ENCODE assay signal across 8 cellular contexts in the genomic region with DNA sequence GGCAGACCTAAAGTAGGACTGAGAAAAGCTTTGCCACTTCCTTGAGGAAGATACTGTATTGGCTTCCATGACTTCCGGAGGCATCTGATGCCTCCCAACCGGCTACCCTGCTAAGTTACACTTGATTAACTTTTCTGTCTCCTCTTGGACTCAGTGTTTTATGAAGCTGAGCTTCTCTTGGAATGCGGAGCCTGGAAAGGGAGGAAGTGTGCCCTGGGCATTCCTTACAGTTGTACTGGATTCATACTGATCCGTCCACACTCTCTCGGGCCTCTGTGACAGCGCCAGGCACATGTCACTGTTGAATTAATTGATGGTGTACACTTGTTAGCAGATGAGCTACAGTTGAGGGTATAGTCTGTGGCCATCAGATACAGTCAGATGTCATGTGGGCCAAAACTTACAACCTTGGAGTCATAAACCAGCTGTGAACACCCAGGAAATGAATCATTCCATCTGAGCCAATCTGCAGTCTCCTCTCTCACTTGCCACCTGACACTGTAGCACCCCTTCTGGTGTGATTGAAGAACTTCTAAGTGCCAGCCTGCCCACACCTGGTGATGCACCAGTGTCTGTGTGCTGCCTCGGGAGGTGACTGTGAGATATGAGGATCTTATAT.
DNase-seq lines count a peak whose midpoint lies in the region; ATAC-seq and TF ChIP-seq lines count a peak whose summit lies in the region.

No MANE protein-coding gene starts in this region.

- CTCF ChIA-PET in activated CD8-positive, alpha-beta T cell treated with anti-CD3 and anti-CD28 coated beads for 36 hours (lab: Charles Lee), result interaction anchor here (0.8 to 1.7 kb wide), 3 partner anchors 8 to 324 kb away, joined by 4 to 6 read pairs (median 6); no protein-coding TSS in a partner anchor
- CTCF ChIA-PET in activated CD8-positive, alpha-beta T cell treated with anti-CD3 and anti-CD28 coated beads, Interleukin-2, amount 10 ng/mL, durations not matched to agents 7 days and 5 days (lab: Charles Lee), result no interaction called here
- CTCF ChIA-PET in activated CD4-positive, alpha-beta T cell treated with anti-CD3 and anti-CD28 coated beads, Interleukin-2, amount 10 ng/mL, durations not matched to agents 7 days and 5 days (lab: Charles Lee), result no interaction called here

- peak; percentile 17 for TF ChIP-seq CTCF in activated CD8-positive, alpha-beta T cell treated with anti-CD3 and anti-CD28 coated beads for 36 hours (IDR thresholded peaks at IDR 0.05)
- peak; percentile 4 for TF ChIP-seq CTCF in choroid plexus epithelial cell (conservative IDR thresholded peaks at IDR 0.05; ENCODE audit: low read depth, low read length)

- H3K27ac Mint-ChIP-seq in activated CD8-positive, alpha-beta T cell treated with anti-CD3 and anti-CD28 coated beads for 36 hours, result no peak overlapping the region
- H3K27ac Mint-ChIP-seq in activated CD8-positive, alpha-beta T cell treated with anti-CD3 and anti-CD28 coated beads, Interleukin-2, amount 10 ng/mL, durations not matched to agents 7 days and 5 days, result no peak overlapping the region
- H3K27ac Mint-ChIP-seq in activated CD4-positive, alpha-beta T cell treated with anti-CD3 and anti-CD28 coated beads, Interleukin-2, amount 10 ng/mL, durations not matched to agents 7 days and 5 days, result no peak overlapping the region

- no peak overlapping the region for H3K4me3 Mint-ChIP-seq in activated CD8-positive, alpha-beta T cell treated with anti-CD3 and anti-CD28 coated beads for 36 hours
- H3K4me3 Mint-ChIP-seq in activated CD8-positive, alpha-beta T cell treated with anti-CD3 and anti-CD28 coated beads, Interleukin-2, amount 10 ng/mL, durations not matched to agents 7 days and 5 days, result no peak overlapping the region
- H3K4me3 Mint-ChIP-seq in activated CD4-positive, alpha-beta T cell treated with anti-CD3 and anti-CD28 coated beads, Interleukin-2, amount 10 ng/mL, durations not matched to agents 7 days and 5 days, result no peak overlapping the region

- H3K4me1 Mint-ChIP-seq in activated CD8-positive, alpha-beta T cell treated with anti-CD3 and anti-CD28 coated beads for 36 hours (ENCODE audit: low read depth), result no peaks in the 10 kb centered on the region
- H3K4me1 Mint-ChIP-seq in activated CD8-positive, alpha-beta T cell treated with anti-CD3 and anti-CD28 coated beads, Interleukin-2, amount 10 ng/mL, durations not matched to agents 7 days and 5 days (ENCODE audit: low read depth), result no peaks in the 10 kb centered on the region
- H3K4me1 Mint-ChIP-seq in activated CD4-positive, alpha-beta T cell treated with anti-CD3 and anti-CD28 coated beads, Interleukin-2, amount 10 ng/mL, durations not matched to agents 7 days and 5 days, result no peaks in the 10 kb centered on the region

- POLR2A ChIA-PET in activated CD8-positive, alpha-beta T cell treated with anti-CD3 and anti-CD28 coated beads for 36 hours (lab: Charles Lee), result interaction anchor here (1.6 kb wide), 1 partner anchor 12 kb away, joined by 4 read pairs; no protein-coding TSS in a partner anchor
- POLR2A ChIA-PET in activated CD8-positive, alpha-beta T cell treated with anti-CD3 and anti-CD28 coated beads, Interleukin-2, amount 10 ng/mL, durations not matched to agents 7 days and 5 days (lab: Charles Lee), result no interaction called here
- POLR2A ChIA-PET in activated CD4-positive, alpha-beta T cell treated with anti-CD3 and anti-CD28 coated beads, Interleukin-2, amount 10 ng/mL, durations not matched to agents 7 days and 5 days (lab: Charles Lee), result interaction anchor here (0.6 kb wide), 1 partner anchor 142 kb away, joined by 3 read pairs; no protein-coding TSS in a partner anchor

- H3K9me3 Mint-ChIP-seq in activated CD8-positive, alpha-beta T cell treated with anti-CD3 and anti-CD28 coated beads for 36 hours, result no peaks in the 10 kb centered on the region
- H3K9me3 Mint-ChIP-seq in activated CD8-positive, alpha-beta T cell treated with anti-CD3 and anti-CD28 coated beads, Interleukin-2, amount 10 ng/mL, durations not matched to agents 7 days and 5 days (ENCODE audit: insufficient read depth), result no peaks in the 10 kb centered on the region
- H3K9me3 Mint-ChIP-seq in activated CD4-positive, alpha-beta T cell treated with anti-CD3 and anti-CD28 coated beads, Interleukin-2, amount 10 ng/mL, durations not matched to agents 7 days and 5 days, result no peaks in the 10 kb centered on the region

- no peaks in the 10 kb centered on the region for H3K36me3 Mint-ChIP-seq in activated CD8-positive, alpha-beta T cell treated with anti-CD3 and anti-CD28 coated beads for 36 hours (ENCODE audit: low read depth)
- no peaks in the 10 kb centered on the region for H3K36me3 Mint-ChIP-seq in activated CD8-positive, alpha-beta T cell treated with anti-CD3 and anti-CD28 coated beads, Interleukin-2, amount 10 ng/mL, durations not matched to agents 7 days and 5 days (ENCODE audit: low read depth)
- no peaks in the 10 kb centered on the region for H3K36me3 Mint-ChIP-seq in activated CD4-positive, alpha-beta T cell treated with anti-CD3 and anti-CD28 coated beads, Interleukin-2, amount 10 ng/mL, durations not matched to agents 7 days and 5 days (ENCODE audit: low read depth)

- H3K4me3 ChIP-seq in choroid plexus epithelial cell (ENCODE audit: low read depth, low read length), result no peak overlapping the region

- peaks cover 2% of the 10 kb centered on the region for H3K27me3 Mint-ChIP-seq in activated CD8-positive, alpha-beta T cell treated with anti-CD3 and anti-CD28 coated beads for 36 hours
- peaks cover 3% of the 10 kb centered on the region for H3K27me3 Mint-ChIP-seq in activated CD8-positive, alpha-beta T cell treated with anti-CD3 and anti-CD28 coated beads, Interleukin-2, amount 10 ng/mL, durations not matched to agents 7 days and 5 days (ENCODE audit: low read depth)
- no peaks in the 10 kb centered on the region for H3K27me3 Mint-ChIP-seq in activated CD4-positive, alpha-beta T cell treated with anti-CD3 and anti-CD28 coated beads, Interleukin-2, amount 10 ng/mL, durations not matched to agents 7 days and 5 days

- peak; percentile 98 for ATAC-seq in activated CD8-positive, alpha-beta T cell treated with anti-CD3 and anti-CD28 coated beads for 36 hours
- ATAC-seq in activated CD8-positive, alpha-beta T cell treated with anti-CD3 and anti-CD28 coated beads, Interleukin-2, amount 10 ng/mL, durations not matched to agents 7 days and 5 days, result no peak
- ATAC-seq in HG03432 (IDR thresholded peaks at IDR 0.05; ENCODE audit: unreplicated experiment), result peak; percentile 80
- peak; percentile 75 for ATAC-seq in stimulated activated naive CD8-positive, alpha-beta T cell treated with anti-CD3 and anti-CD28 coated beads, Interleukin-15, Interleukin-2, amounts not matched to agents 100 U/mL and 50 U/mL, for 24 hours
- no peak for ATAC-seq in HG03457 (IDR thresholded peaks at IDR 0.05; ENCODE audit: unreplicated experiment)

- intact Hi-C loops in activated CD8-positive, alpha-beta T cell treated with anti-CD3 and anti-CD28 coated beads for 36 hours (cut with micrococcal nuclease), result no loop called here

- DNase-seq in activated CD8-positive, alpha-beta T cell treated with anti-CD3 and anti-CD28 coated beads for 36 hours, result peak; percentile 48
- no peak for DNase-seq in activated CD8-positive, alpha-beta T cell treated with anti-CD3 and anti-CD28 coated beads, Interleukin-2, amount 10 ng/mL, durations not matched to agents 7 days and 5 days
- DNase-seq in choroid plexus epithelial cell (ENCODE audit: low read depth) (no peak), ureter (ENCODE audit: low spot score) (no peak)
- no peak for DNase-seq in stimulated activated naive CD8-positive, alpha-beta T cell treated with anti-CD3 and anti-CD28 coated beads, Interleukin-15, Interleukin-2, amounts not matched to agents 100 U/mL and 50 U/mL, for 24 hours
- DNase-seq in activated CD4-positive, alpha-beta T cell treated with anti-CD3 and anti-CD28 coated beads, Interleukin-2, amount 10 ng/mL, durations not matched to agents 7 days and 5 days, result no peak

Comparison
In these comparisons a context has a peak if more than half of its experiments do, and no peak if none do; other contexts are left out.
1. ATAC-seq: peak in activated CD8-positive, alpha-beta T cell treated with anti-CD3 and anti-CD28 coated beads for 36 hours (single experiment), HG03432 (single experiment) and stimulated activated naive CD8-positive, alpha-beta T cell treated with anti-CD3 and anti-CD28 coated beads, Interleukin-15, Interleukin-2, amounts not matched to agents 100 U/mL and 50 U/mL, for 24 hours (single experiment); none in activated CD8-positive, alpha-beta T cell treated with anti-CD3 and anti-CD28 coated beads, Interleukin-2, amount 10 ng/mL, durations not matched to agents 7 days and 5 days (single experiment) and HG03457 (single experiment).